Comparison of ENCODE assay signal across 1 cellular context in the genomic region with DNA sequence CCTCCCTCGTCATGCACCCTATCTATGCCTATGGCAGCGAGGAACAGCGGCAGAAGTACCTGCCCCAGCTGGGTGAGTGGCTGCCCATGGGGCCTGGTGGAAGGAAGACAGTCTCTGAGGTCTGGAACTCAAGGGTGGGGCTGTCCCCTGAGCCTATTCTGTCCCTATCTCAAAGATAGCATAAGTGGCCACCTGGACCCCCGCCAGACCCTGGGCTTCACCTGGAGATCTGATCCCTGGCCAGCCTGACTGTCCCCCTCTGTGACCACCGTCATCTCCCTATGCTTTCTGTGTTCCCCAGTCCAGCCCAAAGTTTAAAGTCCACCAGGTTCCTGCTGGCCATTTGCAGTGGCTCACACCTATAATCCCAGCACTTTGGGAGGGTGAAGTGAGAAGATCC.
TF ChIP-seq lines count a peak whose summit lies in the region.

No MANE protein-coding gene starts in this region.

TF ChIP-seq in WTC11, 78 proteins besides CTCF, POLR2A, EP300 and RAD21:
- TF ChIP-seq, protein P1, sequence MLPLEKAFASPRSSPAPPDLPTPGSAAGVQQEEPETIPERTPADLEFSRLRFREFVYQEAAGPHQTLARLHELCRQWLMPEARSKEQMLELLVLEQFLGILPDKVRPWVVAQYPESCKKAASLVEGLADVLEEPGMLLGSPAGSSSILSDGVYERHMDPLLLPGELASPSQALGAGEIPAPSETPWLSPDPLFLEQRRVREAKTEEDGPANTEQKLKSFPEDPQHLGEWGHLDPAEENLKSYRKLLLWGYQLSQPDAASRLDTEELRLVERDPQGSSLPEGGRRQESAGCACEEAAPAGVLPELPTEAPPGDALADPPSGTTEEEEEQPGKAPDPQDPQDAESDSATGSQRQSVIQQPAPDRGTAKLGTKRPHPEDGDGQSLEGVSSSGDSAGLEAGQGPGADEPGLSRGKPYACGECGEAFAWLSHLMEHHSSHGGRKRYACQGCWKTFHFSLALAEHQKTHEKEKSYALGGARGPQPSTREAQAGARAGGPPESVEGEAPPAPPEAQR (CRISPR knock-in tag; IDR thresholded peaks at IDR 0.05) = no peak
- TF ChIP-seq, protein P2, sequence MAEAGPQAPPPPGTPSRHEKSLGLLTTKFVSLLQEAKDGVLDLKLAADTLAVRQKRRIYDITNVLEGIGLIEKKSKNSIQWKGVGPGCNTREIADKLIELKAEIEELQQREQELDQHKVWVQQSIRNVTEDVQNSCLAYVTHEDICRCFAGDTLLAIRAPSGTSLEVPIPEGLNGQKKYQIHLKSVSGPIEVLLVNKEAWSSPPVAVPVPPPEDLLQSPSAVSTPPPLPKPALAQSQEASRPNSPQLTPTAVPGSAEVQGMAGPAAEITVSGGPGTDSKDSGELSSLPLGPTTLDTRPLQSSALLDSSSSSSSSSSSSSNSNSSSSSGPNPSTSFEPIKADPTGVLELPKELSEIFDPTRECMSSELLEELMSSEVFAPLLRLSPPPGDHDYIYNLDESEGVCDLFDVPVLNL (CRISPR knock-in tag; IDR thresholded peaks at IDR 0.05; ENCODE audit: borderline replicate concordance, low read depth) = no peak
- no peak for TF ChIP-seq TEAD1 (CRISPR knock-in tag; IDR thresholded peaks at IDR 0.05)
- TF ChIP-seq NR2C2 (CRISPR knock-in tag; IDR thresholded peaks at IDR 0.05) = no peak
- no peak for TF ChIP-seq TP53 (CRISPR knock-in tag; IDR thresholded peaks at IDR 0.05)
- TF ChIP-seq, protein P3, sequence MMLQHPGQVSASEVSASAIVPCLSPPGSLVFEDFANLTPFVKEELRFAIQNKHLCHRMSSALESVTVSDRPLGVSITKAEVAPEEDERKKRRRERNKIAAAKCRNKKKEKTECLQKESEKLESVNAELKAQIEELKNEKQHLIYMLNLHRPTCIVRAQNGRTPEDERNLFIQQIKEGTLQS (CRISPR knock-in tag; conservative IDR thresholded peaks at IDR 0.05) = no peak
- no peak for TF ChIP-seq CREM (CRISPR knock-in tag; IDR thresholded peaks at IDR 0.05)
- TF ChIP-seq IRF2 (CRISPR knock-in tag; IDR thresholded peaks at IDR 0.05; ENCODE audit: borderline replicate concordance, low read depth) = no peak
- TF ChIP-seq, protein P4, sequence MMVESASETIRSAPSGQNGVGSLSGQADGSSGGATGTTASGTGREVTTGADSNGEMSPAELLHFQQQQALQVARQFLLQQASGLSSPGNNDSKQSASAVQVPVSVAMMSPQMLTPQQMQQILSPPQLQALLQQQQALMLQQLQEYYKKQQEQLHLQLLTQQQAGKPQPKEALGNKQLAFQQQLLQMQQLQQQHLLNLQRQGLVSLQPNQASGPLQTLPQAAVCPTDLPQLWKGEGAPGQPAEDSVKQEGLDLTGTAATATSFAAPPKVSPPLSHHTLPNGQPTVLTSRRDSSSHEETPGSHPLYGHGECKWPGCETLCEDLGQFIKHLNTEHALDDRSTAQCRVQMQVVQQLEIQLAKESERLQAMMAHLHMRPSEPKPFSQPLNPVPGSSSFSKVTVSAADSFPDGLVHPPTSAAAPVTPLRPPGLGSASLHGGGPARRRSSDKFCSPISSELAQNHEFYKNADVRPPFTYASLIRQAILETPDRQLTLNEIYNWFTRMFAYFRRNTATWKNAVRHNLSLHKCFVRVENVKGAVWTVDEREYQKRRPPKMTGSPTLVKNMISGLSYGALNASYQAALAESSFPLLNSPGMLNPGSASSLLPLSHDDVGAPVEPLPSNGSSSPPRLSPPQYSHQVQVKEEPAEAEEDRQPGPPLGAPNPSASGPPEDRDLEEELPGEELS (CRISPR knock-in tag; IDR thresholded peaks at IDR 0.05) = no peak
- TF ChIP-seq NFYB (CRISPR knock-in tag; conservative IDR thresholded peaks at IDR 0.05; ENCODE audit: low read depth) = no peak
- TF ChIP-seq, protein P5, sequence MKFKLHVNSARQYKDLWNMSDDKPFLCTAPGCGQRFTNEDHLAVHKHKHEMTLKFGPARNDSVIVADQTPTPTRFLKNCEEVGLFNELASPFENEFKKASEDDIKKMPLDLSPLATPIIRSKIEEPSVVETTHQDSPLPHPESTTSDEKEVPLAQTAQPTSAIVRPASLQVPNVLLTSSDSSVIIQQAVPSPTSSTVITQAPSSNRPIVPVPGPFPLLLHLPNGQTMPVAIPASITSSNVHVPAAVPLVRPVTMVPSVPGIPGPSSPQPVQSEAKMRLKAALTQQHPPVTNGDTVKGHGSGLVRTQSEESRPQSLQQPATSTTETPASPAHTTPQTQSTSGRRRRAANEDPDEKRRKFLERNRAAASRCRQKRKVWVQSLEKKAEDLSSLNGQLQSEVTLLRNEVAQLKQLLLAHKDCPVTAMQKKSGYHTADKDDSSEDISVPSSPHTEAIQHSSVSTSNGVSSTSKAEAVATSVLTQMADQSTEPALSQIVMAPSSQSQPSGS (CRISPR knock-in tag; IDR thresholded peaks at IDR 0.05; ENCODE audit: borderline replicate concordance, low read depth) = no peak
- TF ChIP-seq ZNF396 (CRISPR knock-in tag; IDR thresholded peaks at IDR 0.05; ENCODE audit: borderline replicate concordance) = no peak
- TF ChIP-seq FOXK1 (CRISPR knock-in tag; IDR thresholded peaks at IDR 0.05) = no peak
- TF ChIP-seq SMAD4 (CRISPR knock-in tag; IDR thresholded peaks at IDR 0.05) = no peak
- TF ChIP-seq, protein P6, sequence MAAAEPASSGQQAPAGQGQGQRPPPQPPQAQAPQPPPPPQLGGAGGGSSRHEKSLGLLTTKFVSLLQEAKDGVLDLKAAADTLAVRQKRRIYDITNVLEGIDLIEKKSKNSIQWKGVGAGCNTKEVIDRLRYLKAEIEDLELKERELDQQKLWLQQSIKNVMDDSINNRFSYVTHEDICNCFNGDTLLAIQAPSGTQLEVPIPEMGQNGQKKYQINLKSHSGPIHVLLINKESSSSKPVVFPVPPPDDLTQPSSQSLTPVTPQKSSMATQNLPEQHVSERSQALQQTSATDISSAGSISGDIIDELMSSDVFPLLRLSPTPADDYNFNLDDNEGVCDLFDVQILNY (CRISPR knock-in tag; IDR thresholded peaks at IDR 0.05) = no peak
- TF ChIP-seq NFATC4 (CRISPR knock-in tag; IDR thresholded peaks at IDR 0.05) = no peak
- TF ChIP-seq, protein P7, sequence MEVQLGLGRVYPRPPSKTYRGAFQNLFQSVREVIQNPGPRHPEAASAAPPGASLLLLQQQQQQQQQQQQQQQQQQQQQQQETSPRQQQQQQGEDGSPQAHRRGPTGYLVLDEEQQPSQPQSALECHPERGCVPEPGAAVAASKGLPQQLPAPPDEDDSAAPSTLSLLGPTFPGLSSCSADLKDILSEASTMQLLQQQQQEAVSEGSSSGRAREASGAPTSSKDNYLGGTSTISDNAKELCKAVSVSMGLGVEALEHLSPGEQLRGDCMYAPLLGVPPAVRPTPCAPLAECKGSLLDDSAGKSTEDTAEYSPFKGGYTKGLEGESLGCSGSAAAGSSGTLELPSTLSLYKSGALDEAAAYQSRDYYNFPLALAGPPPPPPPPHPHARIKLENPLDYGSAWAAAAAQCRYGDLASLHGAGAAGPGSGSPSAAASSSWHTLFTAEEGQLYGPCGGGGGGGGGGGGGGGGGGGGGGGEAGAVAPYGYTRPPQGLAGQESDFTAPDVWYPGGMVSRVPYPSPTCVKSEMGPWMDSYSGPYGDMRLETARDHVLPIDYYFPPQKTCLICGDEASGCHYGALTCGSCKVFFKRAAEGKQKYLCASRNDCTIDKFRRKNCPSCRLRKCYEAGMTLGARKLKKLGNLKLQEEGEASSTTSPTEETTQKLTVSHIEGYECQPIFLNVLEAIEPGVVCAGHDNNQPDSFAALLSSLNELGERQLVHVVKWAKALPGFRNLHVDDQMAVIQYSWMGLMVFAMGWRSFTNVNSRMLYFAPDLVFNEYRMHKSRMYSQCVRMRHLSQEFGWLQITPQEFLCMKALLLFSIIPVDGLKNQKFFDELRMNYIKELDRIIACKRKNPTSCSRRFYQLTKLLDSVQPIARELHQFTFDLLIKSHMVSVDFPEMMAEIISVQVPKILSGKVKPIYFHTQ (CRISPR knock-in tag; IDR thresholded peaks at IDR 0.05) = no peak
- TF ChIP-seq, protein P8, sequence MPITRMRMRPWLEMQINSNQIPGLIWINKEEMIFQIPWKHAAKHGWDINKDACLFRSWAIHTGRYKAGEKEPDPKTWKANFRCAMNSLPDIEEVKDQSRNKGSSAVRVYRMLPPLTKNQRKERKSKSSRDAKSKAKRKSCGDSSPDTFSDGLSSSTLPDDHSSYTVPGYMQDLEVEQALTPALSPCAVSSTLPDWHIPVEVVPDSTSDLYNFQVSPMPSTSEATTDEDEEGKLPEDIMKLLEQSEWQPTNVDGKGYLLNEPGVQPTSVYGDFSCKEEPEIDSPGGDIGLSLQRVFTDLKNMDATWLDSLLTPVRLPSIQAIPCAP (CRISPR knock-in tag; IDR thresholded peaks at IDR 0.05) = no peak
- TF ChIP-seq, protein P9, sequence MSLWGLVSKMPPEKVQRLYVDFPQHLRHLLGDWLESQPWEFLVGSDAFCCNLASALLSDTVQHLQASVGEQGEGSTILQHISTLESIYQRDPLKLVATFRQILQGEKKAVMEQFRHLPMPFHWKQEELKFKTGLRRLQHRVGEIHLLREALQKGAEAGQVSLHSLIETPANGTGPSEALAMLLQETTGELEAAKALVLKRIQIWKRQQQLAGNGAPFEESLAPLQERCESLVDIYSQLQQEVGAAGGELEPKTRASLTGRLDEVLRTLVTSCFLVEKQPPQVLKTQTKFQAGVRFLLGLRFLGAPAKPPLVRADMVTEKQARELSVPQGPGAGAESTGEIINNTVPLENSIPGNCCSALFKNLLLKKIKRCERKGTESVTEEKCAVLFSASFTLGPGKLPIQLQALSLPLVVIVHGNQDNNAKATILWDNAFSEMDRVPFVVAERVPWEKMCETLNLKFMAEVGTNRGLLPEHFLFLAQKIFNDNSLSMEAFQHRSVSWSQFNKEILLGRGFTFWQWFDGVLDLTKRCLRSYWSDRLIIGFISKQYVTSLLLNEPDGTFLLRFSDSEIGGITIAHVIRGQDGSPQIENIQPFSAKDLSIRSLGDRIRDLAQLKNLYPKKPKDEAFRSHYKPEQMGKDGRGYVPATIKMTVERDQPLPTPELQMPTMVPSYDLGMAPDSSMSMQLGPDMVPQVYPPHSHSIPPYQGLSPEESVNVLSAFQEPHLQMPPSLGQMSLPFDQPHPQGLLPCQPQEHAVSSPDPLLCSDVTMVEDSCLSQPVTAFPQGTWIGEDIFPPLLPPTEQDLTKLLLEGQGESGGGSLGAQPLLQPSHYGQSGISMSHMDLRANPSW (CRISPR knock-in tag; conservative IDR thresholded peaks at IDR 0.05; ENCODE audit: low read depth) = no peak
